8 cellular contexts compared by ENCODE assay signal in the genomic region with DNA sequence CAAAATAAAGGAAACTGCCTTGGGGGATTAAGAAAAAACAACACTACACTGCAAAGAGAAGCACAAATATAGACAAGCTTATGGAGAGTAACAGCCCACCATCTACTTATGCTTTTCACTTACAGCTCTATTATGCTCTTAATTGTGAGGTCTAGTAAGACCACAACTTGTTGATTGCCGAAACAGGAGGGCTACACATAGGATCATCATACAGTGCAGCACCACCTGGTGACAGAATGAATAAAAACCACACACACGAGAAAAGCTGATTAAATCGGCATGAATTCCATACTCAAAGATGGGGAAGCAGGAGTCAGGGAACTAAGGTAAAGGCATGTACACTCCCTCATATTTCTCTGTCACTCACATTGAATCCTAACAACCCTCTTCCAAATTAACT.
A peak's percentile ranks its signal among the peaks of the same experiment; 100 is the strongest.
DNase-seq lines count a peak whose midpoint lies in the region; ATAC-seq and FAIRE-seq lines count a peak whose summit lies in the region.

No MANE protein-coding gene starts in this region.

- no peak for FAIRE-seq in RCC 7860 (lab: Jason Lieb, UNC)

- ATAC-seq in GM19395 (IDR thresholded peaks at IDR 0.05; ENCODE audit: unreplicated experiment) (peak; percentile 67), HG02885 (IDR thresholded peaks at IDR 0.05; ENCODE audit: poor library complexity, unreplicated experiment) (no peak)

- in situ Hi-C loops in ACHN (cut with HindIII; ENCODE audit: low pct_ligation_motif_present, low pct_unique_long_range_greater_than_20kb, low sequenced_read_pairs): no loop called here

- peak; percentile 51 for DNase-seq in ACHN
- peak; percentile 34 for DNase-seq in RCC 7860 (ENCODE audit: low spot score)
- DNase-seq in glomerular visceral epithelial cell (ENCODE audit: extremely low spot score): peak; percentile 35
- no peak for DNase-seq in HPDE6-E6E7 (ENCODE audit: extremely low spot score)
- no peak for DNase-seq in NCI-H2029 treated with DMSO at 0.1 percent for 48 hours (lab: John Stamatoyannopoulos, UW)
- no peak for DNase-seq in stimulated activated CD4-positive, alpha-beta T cell treated with anti-CD3 and anti-CD28 coated beads, Interleukin-4, amount 100 ng/mL, for 4 hours

Comparison
In these comparisons a context has a peak if more than half of its experiments do, and no peak if none do; other contexts are left out.
1. DNase-seq: peak in ACHN (single experiment), RCC 7860 (single experiment) and glomerular visceral epithelial cell (single experiment); none in HPDE6-E6E7 (single experiment), NCI-H2029 treated with DMSO at 0.1 percent for 48 hours (single experiment) and stimulated activated CD4-positive, alpha-beta T cell treated with anti-CD3 and anti-CD28 coated beads, Interleukin-4, amount 100 ng/mL, for 4 hours (0 of 2).